In the genomic region with DNA sequence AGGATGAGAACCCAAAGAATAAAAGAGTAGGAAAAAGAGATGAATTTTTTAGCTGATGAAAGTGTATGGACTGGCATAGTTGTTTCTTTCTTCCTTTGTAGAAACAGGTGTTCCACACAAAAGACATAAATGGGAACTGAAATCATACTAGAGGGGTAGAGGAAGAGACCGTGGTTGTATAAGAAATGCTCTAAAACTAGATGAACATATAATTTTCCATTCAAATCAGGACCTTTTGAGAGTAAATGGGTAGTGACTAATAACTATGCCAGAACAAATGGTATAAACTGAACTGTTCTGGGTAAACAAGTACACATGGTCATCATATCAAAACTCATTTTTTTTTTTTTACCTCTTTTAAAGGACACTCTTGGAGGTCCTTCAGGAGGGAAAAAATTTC, we compare ENCODE assay signal across 25 cellular contexts.
DNase-seq lines count a peak whose midpoint lies in the region; ATAC-seq and TF ChIP-seq lines count a peak whose summit lies in the region.
"Had no signal": no experiment of that assay in that cellular context is flagged by ENCODE, and none has a peak within 500 bp of the region (broad histone marks: within the 10 kb centered on the region; RNA-seq: fewer than 3 reads in every experiment).

No MANE protein-coding gene starts in this region.

- H3K79me2 ChIP-seq in OCI-LY7 (ENCODE audit: insufficient read depth, low read depth, low read length) = no peaks in the 10 kb centered on the region

- CTCF ChIA-PET in OCI-LY7 (lab: Charles Lee; ENCODE audit: unreplicated experiment) = no interaction called here
- CTCF ChIA-PET in CD8-positive, alpha-beta memory T cell (lab: Charles Lee) = no interaction called here

- H4K20me1 ChIP-seq in OCI-LY7 (ENCODE audit: insufficient read depth, low read length) = no peaks in the 10 kb centered on the region

- H3K27ac ChIP-seq in OCI-LY7 (ENCODE audit: low read depth, low read length, poor library complexity, severe bottlenecking) = peak overlapping the region; percentile 68
- H3K27ac ChIP-seq in CD8-positive, alpha-beta memory T cell (ENCODE audit: low read depth, low read length) = no peak overlapping the region

- H3K4me3 Mint-ChIP-seq in CD8-positive, alpha-beta memory T cell = no peak overlapping the region
- H3K4me3 Mint-ChIP-seq: CD4-positive, CD25-positive, alpha-beta regulatory T cell; T-cell had no signal

- H3K4me2 ChIP-seq in OCI-LY7 (ENCODE audit: low read length) = peak overlapping the region; percentile 51
- H3K4me2 ChIP-seq: SK-N-SH had no signal

- H3K4me1 Mint-ChIP-seq in CD8-positive, alpha-beta memory T cell = peaks cover 0 to 9% (median 0%) of the 10 kb centered on the region in 3 donors
- H3K4me1 Mint-ChIP-seq: T-cell had no signal

- DNase-seq in OCI-LY7 (ENCODE audit: low spot score) (peak; percentile 70), OCI-M2 (lab: John Stamatoyannopoulos, UW; ENCODE audit: unreplicated experiment) (no peak), hippocampal formation (lab: John Stamatoyannopoulos, UW) (no peak)
- no peak for DNase-seq in CD8-positive, alpha-beta memory T cell
- DNase-seq in activated CD4-positive, alpha-beta T cell treated with anti-CD3 and anti-CD28 coated beads for 1 hour = no peak
- DNase-seq: ACHN; AML-193; Calu3; CD4-positive, CD25-positive, alpha-beta regulatory T cell; DMS53; IMR-90; Karpas-422; MG63; NCI-H1092 treated with DMSO at 0.1 percent for 48 hours; NCI-H1694 treated with DMSO at 0.1 percent for 48 hours; NCI-H2107; NCI-H446; NCI-H748 treated with DMSO at 0.1 percent for 48 hours; Right ventricle myocardium superior; SK-N-SH; T-cell; T1000 had no signal

- peak; percentile 56 for ATAC-seq in GM18907 (IDR thresholded peaks at IDR 0.05; ENCODE audit: unreplicated experiment)
- ATAC-seq in HG02642 (IDR thresholded peaks at IDR 0.05; ENCODE audit: poor library complexity, unreplicated experiment) = peak; percentile 48
- ATAC-seq: Panc1, T-cell had no signal

- H3K27me3 ChIP-seq in CD8-positive, alpha-beta memory T cell (ENCODE audit: insufficient read depth, low read length, poor library complexity, severe bottlenecking) = no peaks in the 10 kb centered on the region
- H3K27me3 ChIP-seq: MG63 had no signal

- no peaks in the 10 kb centered on the region for H3K36me3 ChIP-seq in OCI-LY7 (ENCODE audit: insufficient read depth, low read length)
- no peaks in the 10 kb centered on the region for H3K36me3 ChIP-seq in CD8-positive, alpha-beta memory T cell (ENCODE audit: insufficient read depth, low read length)
- H3K36me3 ChIP-seq: MG63 had no signal

- BruUV-seq in OCI-LY7 (replicated peaks; lab: Mats Ljungman, UMichigan) = no TSS peak

- intact Hi-C loops in OCI-LY7 (cut with micrococcal nuclease; ENCODE audit: unreplicated experiment) = no loop called here

- peaks cover 0 to 9% (median 0%) of the 10 kb centered on the region in 5 donors for H3K9me3 Mint-ChIP-seq in CD8-positive, alpha-beta memory T cell
- H3K9me3 Mint-ChIP-seq: T-cell had no signal

- H3K27ac Mint-ChIP-seq in CD8-positive, alpha-beta memory T cell = no peak overlapping the region
- H3K27ac Mint-ChIP-seq: T-cell had no signal

- peak overlapping the region; percentile 17 for H3K4me3 ChIP-seq in OCI-LY7 (ENCODE audit: low read depth, low read length, poor library complexity, severe bottlenecking)
- H3K4me3 ChIP-seq in CD8-positive, alpha-beta memory T cell (ENCODE audit: low read length) = no peak overlapping the region
- H3K4me3 ChIP-seq: MG63 had no signal

- POLR2A ChIA-PET in OCI-LY7 (lab: Charles Lee) = interaction anchor here (0.6 to 2.0 kb wide), 7 partner anchors 11 to 1481 kb away, joined by 3 to 17 read pairs (median 4); no protein-coding TSS in a partner anchor
- POLR2A ChIA-PET in CD8-positive, alpha-beta memory T cell (lab: Charles Lee) = no interaction called here

- no peaks in the 10 kb centered on the region; the same call in 1 of the 2 replicates for H3K9me3 ChIP-seq in OCI-LY7 (ENCODE audit: low read length)
- H3K9me3 ChIP-seq in CD8-positive, alpha-beta memory T cell (ENCODE audit: low read length) = no peaks in the 10 kb centered on the region
- H3K9me3 ChIP-seq: MG63, SK-N-SH had no signal

- no peaks in the 10 kb centered on the region for H3K27me3 Mint-ChIP-seq in CD8-positive, alpha-beta memory T cell
- H3K27me3 Mint-ChIP-seq: CD4-positive, CD25-positive, alpha-beta regulatory T cell; T-cell had no signal

- peaks cover 14 to 26% (median 16%) of the 10 kb centered on the region in 3 donors for H3K36me3 Mint-ChIP-seq in CD8-positive, alpha-beta memory T cell

- TF ChIP-seq CTCF in OCI-LY7 (conservative IDR thresholded peaks at IDR 0.05; ENCODE audit: low read length) = no peak

- H2AFZ ChIP-seq in OCI-LY7 (ENCODE audit: low read length) = no peak overlapping the region

- H3K4me1 ChIP-seq in OCI-LY7 (ENCODE audit: insufficient read depth, low read length, poor library complexity, severe bottlenecking) = peaks cover 41% of the 10 kb centered on the region
- H3K4me1 ChIP-seq in CD8-positive, alpha-beta memory T cell (ENCODE audit: insufficient read depth, low read length) = no peaks in the 10 kb centered on the region

- no peaks in the 10 kb centered on the region; the same call in 1 of the 2 replicates for H3K9me2 ChIP-seq in OCI-LY7 (ENCODE audit: insufficient read depth, low read length)
- H3K9me2 ChIP-seq: SK-N-SH had no signal
